In genomic region chr20:10034717-10035571, GRCh38 we compare ENCODE assay signal across 8 cellular contexts. TPM values are rescaled to one million over a fixed set of nuclear protein-coding genes. Genes with fewer than 3 reads are reported as not detected.
DNase-seq lines count a peak whose midpoint lies in the region; ATAC-seq and TF ChIP-seq lines count a peak whose summit lies in the region.

Gene ANKEF1 (plus strand): TSS chr20:10034987. CDS start chr20:10038302, 3,315 bp downstream.

- DNase-seq in AG08396 (ENCODE audit: low spot score) (peak; percentile 87), NCI-H345 treated with DMSO at 0.1 percent for 48 hours (lab: John Stamatoyannopoulos, UW; ENCODE audit: unreplicated experiment) (peak; percentile 83), ecto neural progenitor cell (ENCODE audit: low spot score) (peak; percentile 87), lower leg skin (ENCODE audit: low spot score in 2 of 2) (peak; percentile 30 to 87)
- peak; percentile 51 to 52 for DNase-seq in activated CD4-positive, alpha-beta T cell treated with anti-CD3 and anti-CD28 coated beads, Interleukin-2, amount 50 U/mL, for 4 hours
- DNase-seq in stimulated activated CD4-positive, alpha-beta T cell treated with anti-CD3 and anti-CD28 coated beads, Interleukin-4, amount 100 ng/mL, for 48 hours (ENCODE audit: low read depth in 2 of 2): peak; percentile 19 to 41

- no peak for TF ChIP-seq CTCF in lower leg skin (IDR thresholded peaks at IDR 0.05)

- WGBS in lower leg skin, 2 donors: 3% methylated on average over 45 to 53 of the region's 65 CpGs

- no peak for TF ChIP-seq POLR2A in lower leg skin (IDR thresholded peaks at IDR 0.05)

- peak; percentile 96 for ATAC-seq in GM19035 (IDR thresholded peaks at IDR 0.05; ENCODE audit: unreplicated experiment)
- peak; percentile 67 for ATAC-seq in HG03378 (IDR thresholded peaks at IDR 0.05; ENCODE audit: unreplicated experiment)

- peak within 1 kb of the TSS; percentile 46 for H3K4me3 ChIP-seq in lower leg skin (ENCODE audit: low read depth, poor library complexity, severe bottlenecking)

- intact Hi-C loops in lower leg skin (cut with DNase I; ENCODE audit: low total_unique reads): no loop called here

RNA-seq across cellular contexts. Expression of gene ANKEF1, which starts in this region (rescaled TPM):
- total RNA-seq in lower leg skin: 1 to 10 TPM; 3.9 to 4.6 (median 4.6) TPM

Comparison
In these comparisons a context has a peak if more than half of its experiments do, and no peak if none do; other contexts are left out.
1. Peak in every context shown above with its lines: DNase-seq, ATAC-seq and H3K4me3 ChIP-seq.
2. DNase-seq: peak in every context shown above with its lines; median percentile 87 in AG08396; 87 in ecto neural progenitor cell; 83 in NCI-H345 treated with DMSO at 0.1 percent for 48 hours; 58 in lower leg skin; 52 in activated CD4-positive, alpha-beta T cell treated with anti-CD3 and anti-CD28 coated beads, Interleukin-2, amount 50 U/mL, for 4 hours; 30 in stimulated activated CD4-positive, alpha-beta T cell treated with anti-CD3 and anti-CD28 coated beads, Interleukin-4, amount 100 ng/mL, for 48 hours.